In the genomic region with DNA sequence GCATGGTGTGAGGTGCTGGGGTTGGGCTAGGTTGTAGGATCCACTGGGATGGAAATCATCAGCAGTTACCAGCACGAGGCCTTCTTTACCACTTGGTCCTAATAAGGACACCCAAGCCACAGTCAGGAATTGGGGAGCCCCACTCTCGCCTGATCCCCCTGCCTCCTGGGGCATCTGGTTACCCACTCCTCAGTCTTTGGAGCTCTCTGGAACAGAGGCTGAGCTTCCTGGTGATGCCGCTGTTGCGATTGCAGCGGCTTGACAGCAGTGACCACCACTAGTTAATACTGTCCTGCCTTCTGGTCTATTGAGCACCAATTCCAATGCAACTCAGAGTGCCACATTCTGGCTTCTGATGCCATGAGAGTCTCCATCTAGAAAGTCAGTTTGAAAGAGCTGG, we compare ENCODE assay signal across 18 cellular contexts. TPM values are rescaled to one million over a fixed set of nuclear protein-coding genes. Genes with fewer than 3 reads are reported as not detected.
DNase-seq lines count a peak whose midpoint lies in the region; ATAC-seq, FAIRE-seq and TF ChIP-seq lines count a peak whose summit lies in the region.
"Had no signal": no experiment of that assay in that cellular context is flagged by ENCODE, and none has a peak within 500 bp of the region (broad histone marks: within the 10 kb centered on the region; RNA-seq: fewer than 3 reads in every experiment).

No MANE protein-coding gene starts in this region.

- no peaks in the 10 kb centered on the region for H3K9me2 ChIP-seq in OCI-LY7 (ENCODE audit: insufficient read depth, low read length)

- H3K4ac ChIP-seq in neuronal stem cell (ENCODE audit: low read length), result no peak overlapping the region

- no peaks in the 10 kb centered on the region for H3K79me1 ChIP-seq in neuronal stem cell (ENCODE audit: low read depth, low read length)

- H3K18ac ChIP-seq in neuronal stem cell (ENCODE audit: low read length), result peak overlapping the region; percentile 3

- peak; percentile 59 for DNase-seq in cardiac septum (ENCODE audit: low spot score)
- no peak for DNase-seq in Right ventricle myocardium superior
- no peak for DNase-seq in OCI-LY7 (ENCODE audit: low spot score)
- DNase-seq in neuronal stem cell (ENCODE audit: low spot score), result no peak
- DNase-seq in NCI-H1417 (lab: John Stamatoyannopoulos, UW), result no peak
- DNase-seq in kidney, result no peak
- DNase-seq: 8988T; AML-193; CD4-positive, CD25-positive, alpha-beta regulatory T cell; DMS53; GM23248 had no signal

- TF ChIP-seq CTCF in OCI-LY7 (conservative IDR thresholded peaks at IDR 0.05; ENCODE audit: low read length) (no peak), kidney (IDR thresholded peaks at IDR 0.05; ENCODE audit: borderline replicate concordance, extremely low read depth, insufficient read depth) (no peak)

- H4K91ac ChIP-seq in neuronal stem cell (ENCODE audit: low read depth, low read length, poor library complexity), result no peak overlapping the region

- CTCF ChIA-PET in OCI-LY7 (lab: Charles Lee; ENCODE audit: unreplicated experiment), result interaction anchor here (0.9 to 5.7 kb wide), 7 partner anchors 10 to 36 kb away, joined by 3 to 79 read pairs (median 5); no protein-coding TSS in a partner anchor

- H2BK120ac ChIP-seq in neuronal stem cell (ENCODE audit: low read depth, low read length), result no peak overlapping the region

- H2BK12ac ChIP-seq in neuronal stem cell (ENCODE audit: low read length), result no peak overlapping the region

- H3K9me3 ChIP-seq in OCI-LY7 (ENCODE audit: low read length) (no peaks in the 10 kb centered on the region), neuronal stem cell (replicated peaks in 1 of 2; ENCODE audit: control insufficient read depth in 2 of 2, insufficient read depth in 1 of 2, low read depth in 1 of 2, low read length in 2 of 2) (no peaks in the 10 kb centered on the region), kidney (ENCODE audit: control insufficient read depth in 1 of 2, low read length in 2 of 2) (no peaks in the 10 kb centered on the region)
- H3K9me3 ChIP-seq: BLaER1 had no signal

- H3K4me2 ChIP-seq in OCI-LY7 (ENCODE audit: low read length) (peak overlapping the region; percentile 77), neuronal stem cell (ENCODE audit: insufficient read depth, low read length, poor library complexity, severe bottlenecking) (no peak overlapping the region)

- POLR2A ChIA-PET in OCI-LY7 (lab: Charles Lee), result interaction anchor here (0.6 to 5.3 kb wide), 10 partner anchors 10 to 686 kb away, joined by 3 to 80 read pairs (median 4); a partner anchor contains a TSS

- H3K36me3 ChIP-seq in OCI-LY7 (ENCODE audit: insufficient read depth, low read length) (no peaks in the 10 kb centered on the region), neuronal stem cell (replicated peaks in 1 of 2; ENCODE audit: control insufficient read depth in 2 of 2, insufficient read depth in 2 of 2, low read length in 2 of 2) (no peaks in the 10 kb centered on the region), kidney (ENCODE audit: control insufficient read depth in 1 of 2, insufficient read depth in 2 of 2, low read length in 2 of 2) (no peaks in the 10 kb centered on the region)
- H3K36me3 ChIP-seq: BLaER1 had no signal

- intact Hi-C loops in cardiac septum (cut with DNase I), result no loop called here
- intact Hi-C loops in Right ventricle myocardium superior (cut with DNase I), result no loop called here
- intact Hi-C loops in OCI-LY7 (cut with micrococcal nuclease; ENCODE audit: unreplicated experiment), result no loop called here
- intact Hi-C loops in kidney (cut with DNase I), result no loop called here

- no peak overlapping the region for H3K14ac ChIP-seq in neuronal stem cell (ENCODE audit: low read length)

- no peak overlapping the region for H2BK15ac ChIP-seq in neuronal stem cell (ENCODE audit: low read length)

- ATAC-seq in Right ventricle myocardium superior (ENCODE audit: poor library complexity) (no peak), HG02973 (IDR thresholded peaks at IDR 0.05; ENCODE audit: unreplicated experiment) (no peak)
- ATAC-seq: HepG2 had no signal

- H4K8ac ChIP-seq in neuronal stem cell (ENCODE audit: low read depth, low read length), result no peak overlapping the region

- peaks cover 0 to 41% (median 0%) of the 10 kb centered on the region in 3 experiments for H3K27me3 ChIP-seq in neuronal stem cell (ENCODE audit: control insufficient read depth in 3 of 3, insufficient read depth in 3 of 3, low read depth in 1 of 3, low read length in 3 of 3)
- H3K27me3 ChIP-seq: BLaER1 had no signal

- no peak overlapping the region for H2AK5ac ChIP-seq in neuronal stem cell (ENCODE audit: low read depth, low read length)

- H3K79me2 ChIP-seq in OCI-LY7 (ENCODE audit: insufficient read depth, low read depth, low read length), result no peaks in the 10 kb centered on the region

- H2AFZ ChIP-seq in OCI-LY7 (ENCODE audit: low read length) (peak overlapping the region; percentile 73), neuronal stem cell (ENCODE audit: low read length) (no peak overlapping the region)
- H2AFZ ChIP-seq: GM23248 had no signal

- H3K4me1 ChIP-seq in OCI-LY7 (ENCODE audit: insufficient read depth, low read length, poor library complexity, severe bottlenecking), result peaks cover 87% of the 10 kb centered on the region
- no peaks in the 10 kb centered on the region for H3K4me1 ChIP-seq in neuronal stem cell (ENCODE audit: control insufficient read depth in 2 of 2, insufficient read depth in 1 of 2, low read depth in 1 of 2, low read length in 2 of 2)
- peaks cover 0 to under 1% of the 10 kb centered on the region in 2 donors for H3K4me1 ChIP-seq in kidney (ENCODE audit: control insufficient read depth in 1 of 2, insufficient read depth in 1 of 2, low read depth in 1 of 2, low read length in 2 of 2)

- peak overlapping the region; percentile 41 for H3K4me3 ChIP-seq in OCI-LY7 (ENCODE audit: low read depth, low read length, poor library complexity, severe bottlenecking)
- H3K4me3 ChIP-seq in neuronal stem cell (ENCODE audit: low read length in 2 of 2), result no peak overlapping the region
- no peak overlapping the region for H3K4me3 ChIP-seq in kidney (ENCODE audit: low read length in 2 of 2)
- H3K4me3 ChIP-seq: BLaER1, GM23248 had no signal

- H3K9ac ChIP-seq in neuronal stem cell (ENCODE audit: low read depth, low read length, poor library complexity) (no peak overlapping the region), kidney (ENCODE audit: low read length in 2 of 2) (no peak overlapping the region)
- H3K9ac ChIP-seq: BLaER1, GM23248 had no signal

- H4K20me1 ChIP-seq in OCI-LY7 (ENCODE audit: insufficient read depth, low read length), result no peaks in the 10 kb centered on the region
- H4K20me1 ChIP-seq: BLaER1 had no signal

- no peak for FAIRE-seq in kidney (lab: Jason Lieb, UNC)
- FAIRE-seq: GM18507, H54, HepG2, HTR-8/SVneo had no signal

- no CpG with 5 or more reads among the region's 5 CpGs for WGBS in neuronal stem cell (ENCODE audit: extremely low coverage in 2 of 2, insufficient read length in 2 of 2, insufficient replicate concordance in 1 of 2), 2 donors

- no peak overlapping the region for H3K23ac ChIP-seq in neuronal stem cell (ENCODE audit: low read depth, low read length, poor library complexity)

- BruUV-seq in OCI-LY7 (replicated peaks; lab: Mats Ljungman, UMichigan), result no TSS peak

- peak overlapping the region; percentile 95 for H3K27ac ChIP-seq in OCI-LY7 (ENCODE audit: low read depth, low read length, poor library complexity, severe bottlenecking)
- no peak overlapping the region for H3K27ac ChIP-seq in neuronal stem cell (replicated peaks; ENCODE audit: low read length)
- H3K27ac ChIP-seq in kidney (ENCODE audit: low read depth in 2 of 2, low read length in 2 of 2), result no peak overlapping the region
- H3K27ac ChIP-seq: BLaER1, GM23248 had no signal

- H2BK5ac ChIP-seq in neuronal stem cell (ENCODE audit: low read length), result no peak overlapping the region

RNA-seq across cellular contexts. Expression of a gene that starts 13.5 kb away (rescaled TPM):
- total RNA-seq in cardiac septum (1.7 TPM), Right ventricle myocardium superior (0.38 TPM), OCI-LY7 (2022) (0.46 and 0.90 TPM in 2 replicates), kidney (0.19 TPM)
- total RNA-seq in OCI-LY7 (2014; rRNA removed; shearing (Covaris generic)), result 0.41 and 0.75 TPM in 2 replicates
- polyA plus RNA-seq in neuronal stem cell (2013, experiment 1 of 2), result 0.04 TPM
- 0.03 TPM for polyA plus RNA-seq in neuronal stem cell (2013, experiment 2 of 2)
- 0.28 TPM for polyA plus RNA-seq in kidney (ENCODE audit: insufficient read depth, low read depth, low replicate concordance)
- total RNA-seq: Daoy, GM23248 had no signal
- polyA plus RNA-seq: GM23248 had no signal

RNA-seq across cellular contexts. Expression of a gene that starts 27.6 kb away (rescaled TPM):
- total RNA-seq in cardiac septum, result 9.8 TPM
- 10.4 TPM for total RNA-seq in Right ventricle myocardium superior
- total RNA-seq in OCI-LY7 (2014; rRNA removed; shearing (Covaris generic)), result 3.4 and 3.5 TPM in 2 replicates
- 11.9 and 12.5 TPM in 2 replicates for total RNA-seq in OCI-LY7 (2022)
- polyA plus RNA-seq in neuronal stem cell (2013, experiment 1 of 2), result 18.5 TPM
- polyA plus RNA-seq in neuronal stem cell (2013, experiment 2 of 2), result 20.4 TPM
- total RNA-seq in kidney, result 20.4 TPM
- 36.1 TPM for polyA plus RNA-seq in kidney (ENCODE audit: insufficient read depth, low read depth, low replicate concordance)
- total RNA-seq: Daoy had no signal

RNA-seq across cellular contexts. Expression of a gene that starts 30.2 kb away (rescaled TPM):
- total RNA-seq in cardiac septum (not detected), Right ventricle myocardium superior (not detected), OCI-LY7 (2022) (not detected in 2 replicates), kidney (not detected)
- total RNA-seq in OCI-LY7 (2014; rRNA removed; shearing (Covaris generic)), result not detected in 2 replicates
- polyA plus RNA-seq in neuronal stem cell (2013, experiment 1 of 2), result not detected
- polyA plus RNA-seq in neuronal stem cell (2013, experiment 2 of 2), result not detected
- polyA plus RNA-seq in kidney (ENCODE audit: insufficient read depth, low read depth, low replicate concordance), result not detected
- total RNA-seq: CD4-positive, CD25-positive, alpha-beta regulatory T cell; Daoy; GM23248 had no signal
- polyA plus RNA-seq: CD4-positive, CD25-positive, alpha-beta regulatory T cell; GM23248; HepG2 had no signal
